Comparison of ENCODE assay signal across 13 cellular contexts in genomic region chr20:33790571-33790970, GRCh38. TPM values are rescaled to one million over a fixed set of nuclear protein-coding genes. Genes with fewer than 3 reads are reported as not detected.
A peak's percentile ranks its signal among the peaks of the same experiment; 100 is the strongest.
DNase-seq lines count a peak whose midpoint lies in the region; ATAC-seq, FAIRE-seq and TF ChIP-seq lines count a peak whose summit lies in the region.
"Had no signal": no experiment of that assay in that cellular context is flagged by ENCODE, and none has a peak within 500 bp of the region (broad histone marks: within the 10 kb centered on the region; RNA-seq: fewer than 3 reads in every experiment).

No MANE protein-coding gene starts in this region.

- no peak for TF ChIP-seq CTCF in keratinocyte (optimal IDR thresholded peaks at IDR 0.05 in 1 of 3, IDR thresholded peaks at IDR 0.05 in 1 of 3, conservative IDR thresholded peaks at IDR 0.05 in 1 of 3; ENCODE audit: extremely low read depth in 1 of 3, insufficient read depth in 2 of 3, low read length in 3 of 3)

- no peaks in the 10 kb centered on the region for H3K27me3 Mint-ChIP-seq in stimulated activated memory B cell treated with anti-CD40 and anti-IgM and Interleukin-4, amounts not matched to agents 10 μg/mL and 1 μg/mL and 100 μg/mL, for 72 hours
- H3K27me3 Mint-ChIP-seq: CD8-positive, alpha-beta memory T cell had no signal

- H3K27me3 ChIP-seq in keratinocyte (ENCODE audit: control insufficient read depth, extremely low read depth, insufficient read depth, low read length), result no peaks in the 10 kb centered on the region

- H3K9me3 Mint-ChIP-seq in stimulated activated memory B cell treated with anti-CD40 and anti-IgM and Interleukin-4, amounts not matched to agents 10 μg/mL and 1 μg/mL and 100 μg/mL, for 72 hours, result no peaks in the 10 kb centered on the region
- H3K9me3 Mint-ChIP-seq: CD8-positive, alpha-beta memory T cell had no signal

- no peak for ATAC-seq in stimulated activated memory B cell treated with anti-CD40 and anti-IgM and Interleukin-4, amounts not matched to agents 10 μg/mL and 1 μg/mL and 100 μg/mL, for 72 hours

- dilution Hi-C loops in keratinocyte (cut with MboI; ENCODE audit: extremely low pct_ligation_motif_present, low sequenced_read_pairs), result no loop called here

- H2AFZ ChIP-seq in keratinocyte (ENCODE audit: control insufficient read depth, low read length), result no peak overlapping the region

- no peaks in the 10 kb centered on the region for H3K79me2 ChIP-seq in keratinocyte (ENCODE audit: control insufficient read depth, insufficient read depth, low read length)

- peak; percentile 17 for FAIRE-seq in keratinocyte (lab: Jason Lieb, UNC)
- FAIRE-seq: endometrium had no signal

- peaks cover 0 to 1% of the 10 kb centered on the region in 2 experiments for H3K36me3 ChIP-seq in keratinocyte (ENCODE audit: control insufficient read depth in 2 of 2, extremely low read depth in 1 of 2, insufficient read depth in 2 of 2, low read length in 2 of 2)

- no peaks in the 10 kb centered on the region for H3K9me1 ChIP-seq in keratinocyte (ENCODE audit: control insufficient read depth, extremely low read depth, insufficient read depth, low read length)

- no peak overlapping the region for H3K9ac ChIP-seq in keratinocyte (ENCODE audit: control insufficient read depth, extremely low read depth, insufficient read depth, low read length)

- no peak overlapping the region for H3K4me3 Mint-ChIP-seq in stimulated activated memory B cell treated with anti-CD40 and anti-IgM and Interleukin-4, amounts not matched to agents 10 μg/mL and 1 μg/mL and 100 μg/mL, for 72 hours
- H3K4me3 Mint-ChIP-seq: CD8-positive, alpha-beta memory T cell had no signal

- peak overlapping the region; percentile 60 for H3K27ac Mint-ChIP-seq in stimulated activated memory B cell treated with anti-CD40 and anti-IgM and Interleukin-4, amounts not matched to agents 10 μg/mL and 1 μg/mL and 100 μg/mL, for 72 hours
- H3K27ac Mint-ChIP-seq: CD8-positive, alpha-beta memory T cell had no signal

- no peak overlapping the region for H3K4me2 ChIP-seq in keratinocyte (ENCODE audit: control insufficient read depth, extremely low read depth, insufficient read depth, low read depth, low read length)

- H3K36me3 Mint-ChIP-seq in stimulated activated memory B cell treated with anti-CD40 and anti-IgM and Interleukin-4, amounts not matched to agents 10 μg/mL and 1 μg/mL and 100 μg/mL, for 72 hours, result peaks cover 21% of the 10 kb centered on the region

- DNase-seq in NCI-H1105 (lab: John Stamatoyannopoulos, UW) (peak; percentile 75), NCI-H69 (lab: John Stamatoyannopoulos, UW) (peak; percentile 68), keratinocyte (ENCODE audit: low read depth, low spot score) (no peak), HuH-7.5 (ENCODE audit: low spot score) (no peak), globus pallidus (ENCODE audit: low spot score) (no peak), NCI-H774 (lab: John Stamatoyannopoulos, UW) (no peak)
- DNase-seq: CD8-positive, alpha-beta memory T cell; MM.1S; NCI-H526 treated with DMSO at 0.1 percent for 48 hours; retina had no signal

- no peak overlapping the region for H3K4me3 ChIP-seq in keratinocyte (ENCODE audit: control insufficient read depth in 2 of 3, extremely low read depth in 1 of 3, insufficient read depth in 2 of 3, low read depth in 1 of 3, low read length in 3 of 3)

- H3K9me3 ChIP-seq in keratinocyte (ENCODE audit: control insufficient read depth, low read depth, low read length), result no peaks in the 10 kb centered on the region

- H4K20me1 ChIP-seq in keratinocyte (ENCODE audit: control insufficient read depth, extremely low read depth, insufficient read depth, low read length), result no peaks in the 10 kb centered on the region

- no peak overlapping the region for H3K27ac ChIP-seq in keratinocyte (ENCODE audit: control insufficient read depth, insufficient read depth, low read length)
- H3K27ac ChIP-seq: HL-60 had no signal

- H3K4me1 ChIP-seq in keratinocyte (ENCODE audit: control insufficient read depth, extremely low read depth, insufficient read depth, low read length), result peaks cover 32% of the 10 kb centered on the region

- peaks cover 18% of the 10 kb centered on the region for H3K4me1 Mint-ChIP-seq in stimulated activated memory B cell treated with anti-CD40 and anti-IgM and Interleukin-4, amounts not matched to agents 10 μg/mL and 1 μg/mL and 100 μg/mL, for 72 hours

RNA-seq across cellular contexts. Expression of gene CHMP4B, which starts 20.6 kb away (rescaled TPM):
- polyA plus RNA-seq in keratinocyte, result 44.9 to 72.2 TPM (median 68.2 TPM) in 3 replicates
- polyA plus RNA-seq in keratinocyte (2011; ENCODE audit: low read depth), result 133 TPM
- polyA plus RNA-seq in keratinocyte (2011; cell fraction: cytosol; rRNA removed), result 94.0 and 113 TPM in 2 replicates
- polyA plus RNA-seq in keratinocyte (2011; cell fraction: nucleus; rRNA removed), result 44.6 and 45.0 TPM in 2 replicates
- 76.5 and 96.9 TPM in 2 replicates for polyA plus RNA-seq in keratinocyte (2012; ENCODE audit: low replicate concordance)
- polyA minus RNA-seq in keratinocyte, result 12.6 to 22.0 TPM (median 14.5 TPM) in 3 replicates
- 32.0 TPM for polyA minus RNA-seq in keratinocyte (2011; cell fraction: cytosol; rRNA and poly(A)+ RNA removed)
- polyA minus RNA-seq in keratinocyte (2011; cell fraction: nucleus; rRNA and poly(A)+ RNA removed), result 6.4 and 11.7 TPM in 2 replicates

RNA-seq across cellular contexts. Expression of gene ZNF341, which starts 58.8 kb away (rescaled TPM):
- 1.7 to 3.2 TPM (median 2.5 TPM) in 3 replicates for polyA plus RNA-seq in keratinocyte
- 0.47 TPM for polyA plus RNA-seq in keratinocyte (2011; ENCODE audit: low read depth)
- polyA plus RNA-seq in keratinocyte (2011; cell fraction: cytosol; rRNA removed), result 1.6 and 2.4 TPM in 2 replicates
- 6.0 and 7.7 TPM in 2 replicates for polyA plus RNA-seq in keratinocyte (2011; cell fraction: nucleus; rRNA removed)
- polyA plus RNA-seq in keratinocyte (2012; ENCODE audit: low replicate concordance), result 3.2 TPM in 2 replicates
- polyA minus RNA-seq in keratinocyte, result 4.2 to 9.1 TPM (median 4.3 TPM) in 3 replicates
- polyA minus RNA-seq in keratinocyte (2011; cell fraction: cytosol; rRNA and poly(A)+ RNA removed), result 3.1 TPM
- polyA minus RNA-seq in keratinocyte (2011; cell fraction: nucleus; rRNA and poly(A)+ RNA removed), result 4.2 and 5.6 TPM in 2 replicates

Comparison
In these comparisons a context has a peak if more than half of its experiments do, and no peak if none do; other contexts are left out.
1. DNase-seq: peak in NCI-H1105 (single experiment) and NCI-H69 (single experiment); none in keratinocyte (single experiment), HuH-7.5 (single experiment), globus pallidus (single experiment) and NCI-H774 (single experiment).